ENCODE assay signal across 9 cellular contexts in genomic region chr5:75734913-75735789, GRCh38. TPM values are rescaled to one million over a fixed set of nuclear protein-coding genes. Genes with fewer than 3 reads are reported as not detected.
DNase-seq lines count a peak whose midpoint lies in the region; ATAC-seq and TF ChIP-seq lines count a peak whose summit lies in the region.
"Had no signal": no experiment of that assay in that cellular context is flagged by ENCODE, and none has a peak within 500 bp of the region (broad histone marks: within the 10 kb centered on the region; RNA-seq: fewer than 3 reads in every experiment).

No MANE protein-coding gene starts in this region.

- H3K79me2 ChIP-seq in mesendoderm (ENCODE audit: control insufficient read depth, insufficient read depth, low read length) = no peaks in the 10 kb centered on the region

- no peaks in the 10 kb centered on the region for H3K79me1 ChIP-seq in mesendoderm (ENCODE audit: low read length)

- no peak overlapping the region for H3K23ac ChIP-seq in mesendoderm (ENCODE audit: low read length)

- TF ChIP-seq CTCF in C4-2B (conservative IDR thresholded peaks at IDR 0.05) = peak; percentile 84
- TF ChIP-seq CTCF in GM12872 (IDR thresholded peaks at IDR 0.05; ENCODE audit: insufficient read depth, low read depth, low read length) = peak; percentile 62

- ATAC-seq in HG03025 (IDR thresholded peaks at IDR 0.05; ENCODE audit: low FRiP score, unreplicated experiment) = no peak
- no peak for ATAC-seq in GM18909 (IDR thresholded peaks at IDR 0.05; ENCODE audit: poor library complexity, unreplicated experiment)

- H2BK15ac ChIP-seq in mesendoderm (replicated peaks; ENCODE audit: low read depth) = no peak overlapping the region

- WGBS in mesendoderm (ENCODE audit: extremely low coverage, insufficient coverage, low lambda C conversion rate) = no CpG with 5 or more reads among the region's 6 CpGs

- no peak overlapping the region for H3K4me3 ChIP-seq in mesendoderm (ENCODE audit: low read length)
- H3K4me3 ChIP-seq in effector memory CD4-positive, alpha-beta T cell (ENCODE audit: insufficient read depth, low read depth, low read length, poor library complexity, severe bottlenecking) = no peak overlapping the region

- no peak overlapping the region for H2BK5ac ChIP-seq in mesendoderm (ENCODE audit: low read length)

- H3K4me1 ChIP-seq in mesendoderm (ENCODE audit: control insufficient read depth, low read depth, low read length) = no peaks in the 10 kb centered on the region
- H3K4me1 ChIP-seq in effector memory CD4-positive, alpha-beta T cell (ENCODE audit: control insufficient read depth, insufficient read depth, low read length, poor library complexity, severe bottlenecking) = no peaks in the 10 kb centered on the region

- H3K9ac ChIP-seq in mesendoderm (ENCODE audit: low read length) = no peak overlapping the region

- no peaks in the 10 kb centered on the region for H3K36me3 ChIP-seq in mesendoderm (ENCODE audit: control insufficient read depth, insufficient read depth, low read length)
- H3K36me3 ChIP-seq in effector memory CD4-positive, alpha-beta T cell (ENCODE audit: control insufficient read depth, insufficient read depth, low read length) = no peaks in the 10 kb centered on the region

- no peaks in the 10 kb centered on the region for H3K27me3 ChIP-seq in mesendoderm (ENCODE audit: insufficient read depth, low read length, poor library complexity)
- H3K27me3 ChIP-seq in effector memory CD4-positive, alpha-beta T cell (replicated peaks; ENCODE audit: control insufficient read depth, insufficient read depth, low read length, poor library complexity, severe bottlenecking) = no peaks in the 10 kb centered on the region

- no peak overlapping the region for H3K18ac ChIP-seq in mesendoderm (ENCODE audit: low read length)

- H4K8ac ChIP-seq in mesendoderm (ENCODE audit: low read depth, low read length) = no peak overlapping the region

- no peak overlapping the region for H3K4ac ChIP-seq in mesendoderm (ENCODE audit: low read depth, low read length)

- no peak overlapping the region for H2BK120ac ChIP-seq in mesendoderm (ENCODE audit: low read depth, low read length)

- DNase-seq in NCI-H748 (lab: John Stamatoyannopoulos, UW; ENCODE audit: unreplicated experiment) (peak; percentile 71), cerebellar cortex (ENCODE audit: low spot score) (peak; percentile 64), mesendoderm (peak; percentile 73)
- DNase-seq in effector memory CD4-positive, alpha-beta T cell = no peak
- DNase-seq: natural killer cell had no signal

- H3K56ac ChIP-seq in mesendoderm (ENCODE audit: low read length) = no peak overlapping the region

- no peak overlapping the region for H4K5ac ChIP-seq in mesendoderm (ENCODE audit: low read length)

- no peak overlapping the region for H2AK5ac ChIP-seq in mesendoderm (ENCODE audit: low read length)

- H3K27ac ChIP-seq in C4-2B = no peak overlapping the region
- no peak overlapping the region for H3K27ac ChIP-seq in mesendoderm (ENCODE audit: low read depth, low read length)
- H3K27ac ChIP-seq in effector memory CD4-positive, alpha-beta T cell (ENCODE audit: insufficient read depth, low read length, poor library complexity, severe bottlenecking) = no peak overlapping the region

- H3K4me2 ChIP-seq in mesendoderm (ENCODE audit: low read length) = no peak overlapping the region

- no peaks in the 10 kb centered on the region for H3K9me3 ChIP-seq in effector memory CD4-positive, alpha-beta T cell (ENCODE audit: control insufficient read depth, low read length)

RNA-seq across cellular contexts. Expression of gene POC5, which starts 17.9 kb away (rescaled TPM):
- 11.3 TPM for polyA plus RNA-seq in mesendoderm (2013, experiment 1 of 2)
- polyA plus RNA-seq in mesendoderm (2013, experiment 2 of 2) = 10.7 TPM

Comparison
In these comparisons a context has a peak if more than half of its experiments do, and no peak if none do; other contexts are left out.
1. DNase-seq: peak in NCI-H748 (single experiment), cerebellar cortex (single experiment) and mesendoderm (single experiment); none in effector memory CD4-positive, alpha-beta T cell (0 of 3).